ENCODE assay signal across 8 cellular contexts in genomic region chr19:19224852-19225494, GRCh38. TPM values are rescaled to one million over a fixed set of nuclear protein-coding genes. Genes with fewer than 3 reads are reported as not detected.
DNase-seq lines count a peak whose midpoint lies in the region.

No MANE protein-coding gene starts in this region.

- WGBS in ectodermal cell, 2 experiments = 2% methylated on average over 59 of the region's 59 CpGs
- WGBS in mesodermal cell (ENCODE audit: insufficient coverage in 2 of 2), 2 experiments = 2 to 4% methylated on average over 47 to 59 of the region's 59 CpGs

- no peaks in the 10 kb centered on the region for H3K36me3 ChIP-seq in ectodermal cell (ENCODE audit: control insufficient read depth, insufficient read depth, low read length)
- H3K36me3 ChIP-seq in mesodermal cell (ENCODE audit: control insufficient read depth, insufficient read depth, low read length) = no peaks in the 10 kb centered on the region

- H3K4me3 ChIP-seq in ectodermal cell (ENCODE audit: insufficient read depth, low read depth, low read length) = peak overlapping the region; percentile 18
- H3K4me3 ChIP-seq in mesodermal cell (ENCODE audit: extremely low read depth, insufficient read depth, low read length, poor library complexity, severe bottlenecking) = peak overlapping the region; percentile 11

- H3K9me3 ChIP-seq in ectodermal cell (ENCODE audit: control insufficient read depth, low read length) (no peaks in the 10 kb centered on the region), mesodermal cell (ENCODE audit: control insufficient read depth, low read length) (no peaks in the 10 kb centered on the region)

- no peaks in the 10 kb centered on the region for H3K4me1 ChIP-seq in ectodermal cell (ENCODE audit: control insufficient read depth, insufficient read depth, low read length)
- no peaks in the 10 kb centered on the region for H3K4me1 ChIP-seq in mesodermal cell (ENCODE audit: control insufficient read depth, insufficient read depth, low read length, poor library complexity, severe bottlenecking)

- H3K27me3 ChIP-seq in ectodermal cell (ENCODE audit: control insufficient read depth, insufficient read depth, low read length, poor library complexity, severe bottlenecking) = peaks cover 33% of the 10 kb centered on the region

- H3K27ac ChIP-seq in ectodermal cell (ENCODE audit: insufficient read depth, low read depth, low read length, poor library complexity, severe bottlenecking) (no peak overlapping the region), mesodermal cell (ENCODE audit: low read depth, low read length, severe bottlenecking) (no peak overlapping the region)

- DNase-seq in NCI-H1436 (lab: John Stamatoyannopoulos, UW) (peak; percentile 74), NCI-H1436 treated with DMSO at 0.1 percent for 48 hours (lab: John Stamatoyannopoulos, UW) (no peak), NCI-H2171 treated with DMSO at 0.1 percent for 48 hours (lab: John Stamatoyannopoulos, UW) (peak; percentile 16), NK-92 (lab: John Stamatoyannopoulos, UW; ENCODE audit: unreplicated experiment) (no peak)
- peak; percentile 46 to 54 for DNase-seq in activated CD4-positive, alpha-beta T cell treated with anti-CD3 and anti-CD28 coated beads, Interleukin-2, amount 50 U/mL, for 24 hours (ENCODE audit: low read depth in 1 of 2, low spot score in 1 of 2)
- DNase-seq in stimulated activated CD8-positive, alpha-beta memory T cell treated with anti-CD3 and anti-CD28 coated beads, Interleukin-4, amount 100 ng/mL, for 1 hour (ENCODE audit: low read depth in 2 of 2, low spot score in 1 of 2) = peak; percentile 44 to 59

RNA-seq across cellular contexts. Expression of gene NCAN, which starts 13.2 kb away (rescaled TPM):
- 16.0 TPM for polyA plus RNA-seq in ectodermal cell (2013, experiment 1 of 4)
- polyA plus RNA-seq in ectodermal cell (2013, experiment 2 of 4) = 17.3 TPM
- polyA plus RNA-seq in ectodermal cell (2013, experiment 3 of 4) = 11.9 TPM
- 16.5 TPM for polyA plus RNA-seq in ectodermal cell (2013, experiment 4 of 4)
- 1.3 TPM for polyA plus RNA-seq in mesodermal cell (2013, experiment 1 of 2)
- polyA plus RNA-seq in mesodermal cell (2013, experiment 2 of 2) = 0.81 TPM

RNA-seq across cellular contexts. Expression of gene NR2C2AP, which starts 21.8 kb away (rescaled TPM):
- polyA plus RNA-seq in ectodermal cell (2013, experiment 1 of 4) = 12.8 TPM
- 9.9 TPM for polyA plus RNA-seq in ectodermal cell (2013, experiment 2 of 4)
- polyA plus RNA-seq in ectodermal cell (2013, experiment 3 of 4) = 7.7 TPM
- polyA plus RNA-seq in ectodermal cell (2013, experiment 4 of 4) = 9.3 TPM
- polyA plus RNA-seq in mesodermal cell (2013, experiment 1 of 2) = 6.2 TPM
- polyA plus RNA-seq in mesodermal cell (2013, experiment 2 of 2) = 5.0 TPM

RNA-seq across cellular contexts. Expression of gene RFXANK, which starts 32.9 kb away (rescaled TPM):
- polyA plus RNA-seq in ectodermal cell (2013, experiment 1 of 4) = 97.4 TPM
- 106 TPM for polyA plus RNA-seq in ectodermal cell (2013, experiment 2 of 4)
- 75.9 TPM for polyA plus RNA-seq in ectodermal cell (2013, experiment 3 of 4)
- 89.9 TPM for polyA plus RNA-seq in ectodermal cell (2013, experiment 4 of 4)
- 69.3 TPM for polyA plus RNA-seq in mesodermal cell (2013, experiment 1 of 2)
- polyA plus RNA-seq in mesodermal cell (2013, experiment 2 of 2) = 63.1 TPM

RNA-seq across cellular contexts. Expression of gene BORCS8, which starts 33.0 kb away (rescaled TPM):
- 21.5 TPM for polyA plus RNA-seq in ectodermal cell (2013, experiment 1 of 4)
- polyA plus RNA-seq in ectodermal cell (2013, experiment 2 of 4) = 19.8 TPM
- 13.6 TPM for polyA plus RNA-seq in ectodermal cell (2013, experiment 3 of 4)
- polyA plus RNA-seq in ectodermal cell (2013, experiment 4 of 4) = 17.3 TPM
- polyA plus RNA-seq in mesodermal cell (2013, experiment 1 of 2) = 15.7 TPM
- 16.6 TPM for polyA plus RNA-seq in mesodermal cell (2013, experiment 2 of 2)

RNA-seq across cellular contexts. Expression of gene TM6SF2, which starts 48.1 kb away (rescaled TPM):
- 8.0 TPM for polyA plus RNA-seq in ectodermal cell (2013, experiment 1 of 4)
- 6.2 TPM for polyA plus RNA-seq in ectodermal cell (2013, experiment 2 of 4)
- 8.7 TPM for polyA plus RNA-seq in ectodermal cell (2013, experiment 3 of 4)
- polyA plus RNA-seq in ectodermal cell (2013, experiment 4 of 4) = 8.7 TPM
- polyA plus RNA-seq in mesodermal cell (2013, experiment 1 of 2) = 10.8 TPM
- 8.1 TPM for polyA plus RNA-seq in mesodermal cell (2013, experiment 2 of 2)

Comparison
In these comparisons a context has a peak if more than half of its experiments do, and no peak if none do; other contexts are left out.
1. DNase-seq: peak in NCI-H1436 (single experiment), NCI-H2171 treated with DMSO at 0.1 percent for 48 hours (single experiment), activated CD4-positive, alpha-beta T cell treated with anti-CD3 and anti-CD28 coated beads, Interleukin-2, amount 50 U/mL, for 24 hours (2 of 2) and stimulated activated CD8-positive, alpha-beta memory T cell treated with anti-CD3 and anti-CD28 coated beads, Interleukin-4, amount 100 ng/mL, for 1 hour (2 of 2); none in NCI-H1436 treated with DMSO at 0.1 percent for 48 hours (single experiment) and NK-92 (single experiment).